24 cellular contexts compared by ENCODE assay signal in the genomic region with DNA sequence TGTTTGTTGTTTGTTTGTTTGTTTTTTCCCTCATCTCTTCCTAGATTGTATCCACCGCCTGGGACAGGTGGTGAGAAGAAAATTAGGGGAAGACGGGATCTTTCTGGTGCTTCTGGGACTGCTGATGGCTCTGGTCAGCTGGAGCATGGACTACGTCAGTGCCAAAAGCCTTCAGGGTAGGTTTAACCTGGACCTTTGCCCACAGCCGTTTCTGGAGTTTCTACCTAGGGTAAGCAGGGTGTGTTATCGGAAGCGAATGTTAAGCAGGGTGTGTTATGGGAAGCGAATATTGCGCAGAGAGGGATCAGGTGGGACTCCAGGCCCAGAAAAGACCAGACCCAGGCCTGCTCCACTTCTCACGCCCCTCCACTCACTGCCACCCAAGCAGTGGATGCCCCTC. TPM values are rescaled to one million over a fixed set of nuclear protein-coding genes. Genes with fewer than 3 reads are reported as not detected.
"Had no signal": no experiment of that assay in that cellular context is flagged by ENCODE, and none has a peak within 500 bp of the region (broad histone marks: within the 10 kb centered on the region; RNA-seq: fewer than 3 reads in every experiment).

No MANE protein-coding gene starts in this region.

- H3K36me3 ChIP-seq: gastroesophageal sphincter, heart right ventricle, neutrophil had no signal

- ATAC-seq: activated CD8-positive, alpha-beta T cell treated with anti-CD3 and anti-CD28 coated beads, Interleukin-2, amount 10 ng/mL, durations not matched to agents 7 days and 5 days; heart right ventricle; left cardiac atrium had no signal

- H3K9me3 ChIP-seq: gastroesophageal sphincter, heart right ventricle, neutrophil had no signal

- H3K27ac Mint-ChIP-seq: activated B cell treated with CpG ODN at 0.5 μM for 24 hours; activated CD8-positive, alpha-beta T cell treated with anti-CD3 and anti-CD28 coated beads, Interleukin-2, amount 10 ng/mL, durations not matched to agents 7 days and 5 days; activated naive CD8-positive, alpha-beta T cell had no signal

- H3K4me3 Mint-ChIP-seq: activated B cell treated with CpG ODN at 0.5 μM for 24 hours; activated CD8-positive, alpha-beta T cell treated with anti-CD3 and anti-CD28 coated beads, Interleukin-2, amount 10 ng/mL, durations not matched to agents 7 days and 5 days; activated naive CD8-positive, alpha-beta T cell; naive B cell had no signal

- H3K4me3 ChIP-seq: gastroesophageal sphincter, heart right ventricle, skin epidermis had no signal

- FAIRE-seq: TTC549 had no signal

- H3K27me3 Mint-ChIP-seq: activated B cell treated with CpG ODN at 0.5 μM for 24 hours; activated naive CD8-positive, alpha-beta T cell had no signal

- DNase-seq: activated B cell treated with CpG ODN at 0.5 μM for 24 hours; activated CD4-positive, alpha-beta T cell treated with anti-CD3 and anti-CD28 coated beads for 48 hours; activated CD8-positive, alpha-beta memory T cell treated with anti-CD3 and anti-CD28 coated beads, Interleukin-2, amount 50 U/mL, for 4 hours; activated CD8-positive, alpha-beta T cell treated with anti-CD3 and anti-CD28 coated beads, Interleukin-2, amount 10 ng/mL, durations not matched to agents 7 days and 5 days; activated gamma-delta T cell treated with Interleukin-2 at 50 U/mL for 16 hours; amniotic stem cell; caudate nucleus; cortex of kidney; effector memory CD4-positive, alpha-beta T cell; heart right ventricle; left cardiac atrium; naive B cell; posterior cingulate gyrus; stimulated activated CD4-positive, alpha-beta T cell treated with anti-CD3 and anti-CD28 coated beads, Interleukin-4, amount 100 ng/mL, for 24 hours; stimulated activated naive CD4-positive, alpha-beta T cell treated with Interleukin-2 at 50 U/mL for 16 hours; trophoblast cell had no signal

- H3K27me3 ChIP-seq: gastroesophageal sphincter, heart right ventricle, neutrophil had no signal

- H3K9me3 Mint-ChIP-seq: activated B cell treated with CpG ODN at 0.5 μM for 24 hours, naive B cell had no signal

- H3K36me3 Mint-ChIP-seq: activated naive CD8-positive, alpha-beta T cell; naive B cell had no signal

- H3K4me1 ChIP-seq: gastroesophageal sphincter had no signal

- H3K27ac ChIP-seq: gastroesophageal sphincter, heart right ventricle, neutrophil, skin epidermis had no signal

RNA-seq across cellular contexts. Expression of a gene that starts 4.7 kb away (rescaled TPM):
- total RNA-seq: activated B cell treated with CpG ODN at 0.5 μM for 24 hours; gastroesophageal sphincter; heart right ventricle; left cardiac atrium; lung microvascular endothelial cell; T-helper 2 cell treated with Interferon-gamma antibody and Interleukin-4, amounts not matched to agents 100 ng/mL and 5 ng/mL, for 36 hours had no signal
- polyA plus RNA-seq: fibroblast of lung had no signal

RNA-seq across cellular contexts. Expression of a gene that starts 35.9 kb away (rescaled TPM):
- total RNA-seq: fibroblast of lung, lung microvascular endothelial cell had no signal
- polyA plus RNA-seq: fibroblast of lung had no signal

RNA-seq across cellular contexts. Expression of a gene that starts 41.9 kb away (rescaled TPM):
- total RNA-seq: activated B cell treated with CpG ODN at 0.5 μM for 24 hours had no signal
